ENCODE assay signal across 1 cellular context in genomic region chr19:10420444-10421239, GRCh38.
TF ChIP-seq lines count a peak whose summit lies in the region.

Gene PDE4A (plus strand): TSS chr19:10420538. CDS start chr19:10420765, 227 bp downstream.

TF ChIP-seq in K562, 482 proteins besides CTCF, POLR2A, EP300 and RAD21 (continued from another document and continues in another):
- TF ChIP-seq, protein P1, sequence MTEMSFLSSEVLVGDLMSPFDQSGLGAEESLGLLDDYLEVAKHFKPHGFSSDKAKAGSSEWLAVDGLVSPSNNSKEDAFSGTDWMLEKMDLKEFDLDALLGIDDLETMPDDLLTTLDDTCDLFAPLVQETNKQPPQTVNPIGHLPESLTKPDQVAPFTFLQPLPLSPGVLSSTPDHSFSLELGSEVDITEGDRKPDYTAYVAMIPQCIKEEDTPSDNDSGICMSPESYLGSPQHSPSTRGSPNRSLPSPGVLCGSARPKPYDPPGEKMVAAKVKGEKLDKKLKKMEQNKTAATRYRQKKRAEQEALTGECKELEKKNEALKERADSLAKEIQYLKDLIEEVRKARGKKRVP (CRISPR knock-in tag; IDR thresholded peaks at IDR 0.05) = no peak
- TF ChIP-seq CREM (IDR thresholded peaks at IDR 0.05; ENCODE audit: low read depth) = peak; percentile 47
- no peak for TF ChIP-seq HEY1 (CRISPR knock-in tag; IDR thresholded peaks at IDR 0.05; ENCODE audit: borderline replicate concordance)
- peak; percentile 69 for TF ChIP-seq HNRNPLL (IDR thresholded peaks at IDR 0.05; ENCODE audit: low read depth, low read length, poor library complexity, severe bottlenecking)
- TF ChIP-seq GATAD2A (IDR thresholded peaks at IDR 0.05) = peak; percentile 90
- no peak for TF ChIP-seq ZZZ3 (IDR thresholded peaks at IDR 0.05)
- TF ChIP-seq KDM4B (IDR thresholded peaks at IDR 0.05; ENCODE audit: borderline replicate concordance in 2 of 2, low read depth in 1 of 2) = no peak
- TF ChIP-seq NR0B1 (IDR thresholded peaks at IDR 0.05; ENCODE audit: partially characterized antibody) = no peak
- TF ChIP-seq ZNF3 (CRISPR knock-in tag; IDR thresholded peaks at IDR 0.05) = no peak
- no peak for TF ChIP-seq ZKSCAN3 (CRISPR knock-in tag; IDR thresholded peaks at IDR 0.05)
- no peak for TF ChIP-seq ZNF561 (CRISPR knock-in tag; conservative IDR thresholded peaks at IDR 0.05)
- TF ChIP-seq SMAD3 (CRISPR knock-in tag; conservative IDR thresholded peaks at IDR 0.05) = no peak
- peak; percentile 97 for TF ChIP-seq CTBP1 (IDR thresholded peaks at IDR 0.05; ENCODE audit: borderline replicate concordance)
- no peak for TF ChIP-seq ZNF830 (CRISPR knock-in tag; IDR thresholded peaks at IDR 0.05)
- TF ChIP-seq, protein P2, sequence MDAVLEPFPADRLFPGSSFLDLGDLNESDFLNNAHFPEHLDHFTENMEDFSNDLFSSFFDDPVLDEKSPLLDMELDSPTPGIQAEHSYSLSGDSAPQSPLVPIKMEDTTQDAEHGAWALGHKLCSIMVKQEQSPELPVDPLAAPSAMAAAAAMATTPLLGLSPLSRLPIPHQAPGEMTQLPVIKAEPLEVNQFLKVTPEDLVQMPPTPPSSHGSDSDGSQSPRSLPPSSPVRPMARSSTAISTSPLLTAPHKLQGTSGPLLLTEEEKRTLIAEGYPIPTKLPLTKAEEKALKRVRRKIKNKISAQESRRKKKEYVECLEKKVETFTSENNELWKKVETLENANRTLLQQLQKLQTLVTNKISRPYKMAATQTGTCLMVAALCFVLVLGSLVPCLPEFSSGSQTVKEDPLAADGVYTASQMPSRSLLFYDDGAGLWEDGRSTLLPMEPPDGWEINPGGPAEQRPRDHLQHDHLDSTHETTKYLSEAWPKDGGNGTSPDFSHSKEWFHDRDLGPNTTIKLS (IDR thresholded peaks at IDR 0.05; ENCODE audit: borderline replicate concordance, low read depth) = no peak
- TF ChIP-seq BRD9 (IDR thresholded peaks at IDR 0.05; ENCODE audit: low read depth, partially characterized antibody) = no peak
- no peak for TF ChIP-seq MYC (IDR thresholded peaks at IDR 0.05; ENCODE audit: low read depth, low read length)
- no peak for TF ChIP-seq MYC (CRISPR knock-in tag; IDR thresholded peaks at IDR 0.05; ENCODE audit: borderline replicate concordance, low read depth)
- no peak for TF ChIP-seq POU5F1 (IDR thresholded peaks at IDR 0.05; ENCODE audit: borderline replicate concordance, low read depth, low read length, partially characterized antibody)
- TF ChIP-seq, protein P3, sequence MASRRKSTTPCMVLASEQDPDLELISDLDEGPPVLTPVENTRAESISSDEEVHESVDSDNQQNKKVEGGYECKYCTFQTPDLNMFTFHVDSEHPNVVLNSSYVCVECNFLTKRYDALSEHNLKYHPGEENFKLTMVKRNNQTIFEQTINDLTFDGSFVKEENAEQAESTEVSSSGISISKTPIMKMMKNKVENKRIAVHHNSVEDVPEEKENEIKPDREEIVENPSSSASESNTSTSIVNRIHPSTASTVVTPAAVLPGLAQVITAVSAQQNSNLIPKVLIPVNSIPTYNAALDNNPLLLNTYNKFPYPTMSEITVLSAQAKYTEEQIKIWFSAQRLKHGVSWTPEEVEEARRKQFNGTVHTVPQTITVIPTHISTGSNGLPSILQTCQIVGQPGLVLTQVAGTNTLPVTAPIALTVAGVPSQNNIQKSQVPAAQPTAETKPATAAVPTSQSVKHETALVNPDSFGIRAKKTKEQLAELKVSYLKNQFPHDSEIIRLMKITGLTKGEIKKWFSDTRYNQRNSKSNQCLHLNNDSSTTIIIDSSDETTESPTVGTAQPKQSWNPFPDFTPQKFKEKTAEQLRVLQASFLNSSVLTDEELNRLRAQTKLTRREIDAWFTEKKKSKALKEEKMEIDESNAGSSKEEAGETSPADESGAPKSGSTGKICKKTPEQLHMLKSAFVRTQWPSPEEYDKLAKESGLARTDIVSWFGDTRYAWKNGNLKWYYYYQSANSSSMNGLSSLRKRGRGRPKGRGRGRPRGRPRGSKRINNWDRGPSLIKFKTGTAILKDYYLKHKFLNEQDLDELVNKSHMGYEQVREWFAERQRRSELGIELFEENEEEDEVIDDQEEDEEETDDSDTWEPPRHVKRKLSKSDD (conservative IDR thresholded peaks at IDR 0.05; ENCODE audit: low read length) = no peak
- 0 out of 4 replicates have a peak, but pooled peaks of 1 of the 2 experiments have one; percentile 6 for TF ChIP-seq SIN3A (IDR thresholded peaks at IDR 0.05; ENCODE audit: borderline replicate concordance in 2 of 2, control insufficient read depth in 1 of 2, low read depth in 2 of 2, low read length in 2 of 2)
- TF ChIP-seq MXD1 (CRISPR knock-in tag; IDR thresholded peaks at IDR 0.05; ENCODE audit: borderline replicate concordance, poor library complexity, severe bottlenecking) = no peak
- TF ChIP-seq PURB (CRISPR knock-in tag; IDR thresholded peaks at IDR 0.05; ENCODE audit: low read depth) = no peak
- TF ChIP-seq, protein P4, sequence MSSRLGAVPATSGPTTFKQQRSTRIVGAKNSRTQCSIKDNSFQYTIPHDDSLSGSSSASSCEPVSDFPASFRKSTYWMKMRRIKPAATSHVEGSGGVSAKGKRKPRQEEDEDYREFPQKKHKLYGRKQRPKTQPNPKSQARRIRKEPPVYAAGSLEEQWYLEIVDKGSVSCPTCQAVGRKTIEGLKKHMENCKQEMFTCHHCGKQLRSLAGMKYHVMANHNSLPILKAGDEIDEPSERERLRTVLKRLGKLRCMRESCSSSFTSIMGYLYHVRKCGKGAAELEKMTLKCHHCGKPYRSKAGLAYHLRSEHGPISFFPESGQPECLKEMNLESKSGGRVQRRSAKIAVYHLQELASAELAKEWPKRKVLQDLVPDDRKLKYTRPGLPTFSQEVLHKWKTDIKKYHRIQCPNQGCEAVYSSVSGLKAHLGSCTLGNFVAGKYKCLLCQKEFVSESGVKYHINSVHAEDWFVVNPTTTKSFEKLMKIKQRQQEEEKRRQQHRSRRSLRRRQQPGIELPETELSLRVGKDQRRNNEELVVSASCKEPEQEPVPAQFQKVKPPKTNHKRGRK (tag; IDR thresholded peaks at IDR 0.05) = no peak
- TF ChIP-seq MCM5 (IDR thresholded peaks at IDR 0.05; ENCODE audit: low read depth) = no peak
- no peak for TF ChIP-seq TCF7 (IDR thresholded peaks at IDR 0.05; ENCODE audit: borderline replicate concordance)
- TF ChIP-seq, protein P5, sequence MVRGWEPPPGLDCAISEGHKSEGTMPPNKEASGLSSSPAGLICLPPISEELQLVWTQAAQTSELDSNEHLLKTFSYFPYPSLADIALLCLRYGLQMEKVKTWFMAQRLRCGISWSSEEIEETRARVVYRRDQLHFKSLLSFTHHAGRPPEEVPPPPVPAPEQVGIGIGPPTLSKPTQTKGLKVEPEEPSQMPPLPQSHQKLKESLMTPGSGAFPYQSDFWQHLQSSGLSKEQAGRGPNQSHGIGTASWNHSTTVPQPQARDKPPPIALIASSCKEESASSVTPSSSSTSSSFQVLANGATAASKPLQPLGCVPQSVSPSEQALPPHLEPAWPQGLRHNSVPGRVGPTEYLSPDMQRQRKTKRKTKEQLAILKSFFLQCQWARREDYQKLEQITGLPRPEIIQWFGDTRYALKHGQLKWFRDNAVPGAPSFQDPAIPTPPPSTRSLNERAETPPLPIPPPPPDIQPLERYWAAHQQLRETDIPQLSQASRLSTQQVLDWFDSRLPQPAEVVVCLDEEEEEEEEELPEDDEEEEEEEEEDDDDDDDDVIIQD (CRISPR knock-in tag; IDR thresholded peaks at IDR 0.05) = no peak
- no peak for TF ChIP-seq ZNF780A (CRISPR knock-in tag; IDR thresholded peaks at IDR 0.05)
- no peak for TF ChIP-seq PHTF2 (CRISPR knock-in tag; IDR thresholded peaks at IDR 0.05)
- no peak for TF ChIP-seq JUNB (CRISPR knock-in tag; conservative IDR thresholded peaks at IDR 0.05)
- no peak for TF ChIP-seq TFAM (CRISPR knock-in tag; conservative IDR thresholded peaks at IDR 0.05)
- peak; percentile 79 for TF ChIP-seq FUS (optimal IDR thresholded peaks at IDR 0.05; ENCODE audit: low read depth, low read length)
- TF ChIP-seq FIP1L1 (IDR thresholded peaks at IDR 0.05; ENCODE audit: low read depth, low read length, poor library complexity, severe bottlenecking) = peak; percentile 96
- TF ChIP-seq, protein P6, sequence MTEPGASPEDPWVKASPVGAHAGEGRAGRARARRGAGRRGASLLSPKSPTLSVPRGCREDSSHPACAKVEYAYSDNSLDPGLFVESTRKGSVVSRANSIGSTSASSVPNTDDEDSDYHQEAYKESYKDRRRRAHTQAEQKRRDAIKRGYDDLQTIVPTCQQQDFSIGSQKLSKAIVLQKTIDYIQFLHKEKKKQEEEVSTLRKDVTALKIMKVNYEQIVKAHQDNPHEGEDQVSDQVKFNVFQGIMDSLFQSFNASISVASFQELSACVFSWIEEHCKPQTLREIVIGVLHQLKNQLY (CRISPR knock-in tag; conservative IDR thresholded peaks at IDR 0.05) = no peak
- no peak for TF ChIP-seq FOXK1 (CRISPR knock-in tag; IDR thresholded peaks at IDR 0.05; ENCODE audit: borderline replicate concordance)
- TF ChIP-seq MED1 (CRISPR knock-in tag; IDR thresholded peaks at IDR 0.05; ENCODE audit: borderline replicate concordance) = no peak
- TF ChIP-seq DEAF1 (CRISPR knock-in tag; IDR thresholded peaks at IDR 0.05) = no peak
- 0 out of 2 replicates have a peak, but pooled peaks have one; percentile 36 for TF ChIP-seq SMAD4 (CRISPR knock-in tag; conservative IDR thresholded peaks at IDR 0.05)
- no peak for TF ChIP-seq BACH1 (tag; IDR thresholded peaks at IDR 0.05)
- no peak for TF ChIP-seq ARNT (IDR thresholded peaks at IDR 0.05)
- TF ChIP-seq ZNF143 (CRISPR knock-in tag; IDR thresholded peaks at IDR 0.05) = no peak
- TF ChIP-seq, protein P7, sequence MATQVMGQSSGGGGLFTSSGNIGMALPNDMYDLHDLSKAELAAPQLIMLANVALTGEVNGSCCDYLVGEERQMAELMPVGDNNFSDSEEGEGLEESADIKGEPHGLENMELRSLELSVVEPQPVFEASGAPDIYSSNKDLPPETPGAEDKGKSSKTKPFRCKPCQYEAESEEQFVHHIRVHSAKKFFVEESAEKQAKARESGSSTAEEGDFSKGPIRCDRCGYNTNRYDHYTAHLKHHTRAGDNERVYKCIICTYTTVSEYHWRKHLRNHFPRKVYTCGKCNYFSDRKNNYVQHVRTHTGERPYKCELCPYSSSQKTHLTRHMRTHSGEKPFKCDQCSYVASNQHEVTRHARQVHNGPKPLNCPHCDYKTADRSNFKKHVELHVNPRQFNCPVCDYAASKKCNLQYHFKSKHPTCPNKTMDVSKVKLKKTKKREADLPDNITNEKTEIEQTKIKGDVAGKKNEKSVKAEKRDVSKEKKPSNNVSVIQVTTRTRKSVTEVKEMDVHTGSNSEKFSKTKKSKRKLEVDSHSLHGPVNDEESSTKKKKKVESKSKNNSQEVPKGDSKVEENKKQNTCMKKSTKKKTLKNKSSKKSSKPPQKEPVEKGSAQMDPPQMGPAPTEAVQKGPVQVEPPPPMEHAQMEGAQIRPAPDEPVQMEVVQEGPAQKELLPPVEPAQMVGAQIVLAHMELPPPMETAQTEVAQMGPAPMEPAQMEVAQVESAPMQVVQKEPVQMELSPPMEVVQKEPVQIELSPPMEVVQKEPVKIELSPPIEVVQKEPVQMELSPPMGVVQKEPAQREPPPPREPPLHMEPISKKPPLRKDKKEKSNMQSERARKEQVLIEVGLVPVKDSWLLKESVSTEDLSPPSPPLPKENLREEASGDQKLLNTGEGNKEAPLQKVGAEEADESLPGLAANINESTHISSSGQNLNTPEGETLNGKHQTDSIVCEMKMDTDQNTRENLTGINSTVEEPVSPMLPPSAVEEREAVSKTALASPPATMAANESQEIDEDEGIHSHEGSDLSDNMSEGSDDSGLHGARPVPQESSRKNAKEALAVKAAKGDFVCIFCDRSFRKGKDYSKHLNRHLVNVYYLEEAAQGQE (CRISPR knock-in tag; IDR thresholded peaks at IDR 0.05; ENCODE audit: low read depth) = 0 out of 2 replicates have a peak, but pooled peaks have one; percentile 27
- no peak for TF ChIP-seq KHSRP (IDR thresholded peaks at IDR 0.05)
